ENCODE assay signal across 24 cellular contexts in the genomic region with DNA sequence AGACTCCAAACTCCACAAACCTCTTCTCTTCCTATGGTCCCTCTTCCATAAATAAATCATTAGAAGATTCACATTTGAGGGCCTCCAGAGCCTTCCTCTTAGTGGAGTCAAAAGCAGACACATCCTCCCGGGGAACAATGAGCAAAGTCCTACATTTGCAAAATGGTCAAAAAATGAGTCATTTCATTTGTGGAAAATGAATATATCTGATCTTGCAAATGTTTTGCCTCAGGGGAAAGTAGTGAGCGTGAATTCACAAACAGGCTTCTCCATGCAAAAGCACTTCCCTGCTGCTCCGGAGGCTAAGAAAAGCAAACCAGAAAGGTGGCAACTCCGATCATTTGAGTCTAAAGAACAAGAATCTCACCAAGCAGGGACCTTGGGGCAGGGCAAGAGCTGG.
DNase-seq lines count a peak whose midpoint lies in the region; ATAC-seq, FAIRE-seq and TF ChIP-seq lines count a peak whose summit lies in the region.
"Had no signal": no experiment of that assay in that cellular context is flagged by ENCODE, and none has a peak within 500 bp of the region (broad histone marks: within the 10 kb centered on the region; RNA-seq: fewer than 3 reads in every experiment).

No MANE protein-coding gene starts in this region.

- ATAC-seq in A549 (no peak), right cardiac atrium (no peak)
- ATAC-seq: activated naive CD8-positive, alpha-beta T cell treated with anti-CD3 and anti-CD28 coated beads, Interleukin-2, amount 50 U/mL, for 24 hours had no signal

- intact Hi-C loops in right cardiac atrium (cut with DNase I) = no loop called here
- intact Hi-C loops in stomach (cut with DNase I; ENCODE audit: low total_unique reads) = no loop called here

- peaks cover 16% of the 10 kb centered on the region for H3K4me1 Mint-ChIP-seq in HFFc6 (ENCODE audit: low read depth)
- H3K4me1 Mint-ChIP-seq: activated naive CD8-positive, alpha-beta T cell treated with anti-CD3 and anti-CD28 coated beads, Interleukin-2, amount 50 U/mL, for 24 hours; CD8-positive, alpha-beta memory T cell had no signal

- H3K4me3 Mint-ChIP-seq in HFFc6 = no peak overlapping the region
- H3K4me3 Mint-ChIP-seq: activated naive CD8-positive, alpha-beta T cell treated with anti-CD3 and anti-CD28 coated beads, Interleukin-2, amount 50 U/mL, for 24 hours; CD8-positive, alpha-beta memory T cell; stimulated activated naive CD8-positive, alpha-beta T cell treated with anti-CD3 and anti-CD28 coated beads, Interleukin-15, Interleukin-2, amounts not matched to agents 100 ng/mL and 50 ng/mL, for 24 hours; T-helper 2 cell treated with Interferon-gamma antibody and Interleukin-4, amounts not matched to agents 5 μg/mL and 100 μg/mL, for 36 hours had no signal

- no peak for TF ChIP-seq CTCF in A549 (IDR thresholded peaks at IDR 0.05)
- TF ChIP-seq CTCF in HFFc6 (IDR thresholded peaks at IDR 0.05) = no peak
- TF ChIP-seq CTCF in stomach (IDR thresholded peaks at IDR 0.05) = no peak

- no peak overlapping the region for H3K9ac ChIP-seq in adipocyte (ENCODE audit: low read length)

- no peaks in the 10 kb centered on the region for H3K36me3 ChIP-seq in adipocyte (ENCODE audit: control insufficient read depth, insufficient read depth, low read length, severe bottlenecking)
- no peaks in the 10 kb centered on the region for H3K36me3 ChIP-seq in stomach
- H3K36me3 ChIP-seq: BE2C, brain microvascular endothelial cell, prostate gland, thyroid gland had no signal

- H3K27me3 ChIP-seq in adipocyte (replicated peaks; ENCODE audit: control insufficient read depth, insufficient read depth, low read length) (peaks cover 21% of the 10 kb centered on the region), right cardiac atrium (ENCODE audit: control insufficient read depth, insufficient read depth) (no peaks in the 10 kb centered on the region), stomach (no peaks in the 10 kb centered on the region)
- H3K27me3 ChIP-seq: BE2C, brain microvascular endothelial cell, thyroid gland had no signal

- in situ Hi-C loops in KBM-7 (cut with MboI; ENCODE audit: low pct_unique_long_range_greater_than_20kb, low sequenced_read_pairs) = no loop called here

- H3K9me3 ChIP-seq in A549 (no peaks in the 10 kb centered on the region; the same call in 1 of the 3 replicates), adipocyte (ENCODE audit: control insufficient read depth, low read length) (peaks cover 14% of the 10 kb centered on the region), right cardiac atrium (ENCODE audit: control insufficient read depth, low read length) (no peaks in the 10 kb centered on the region), stomach (peaks cover 4 to 23% (median 19%) of the 10 kb centered on the region in 4 donors)
- H3K9me3 ChIP-seq: BE2C, prostate gland, thyroid gland had no signal

- H3K27ac ChIP-seq in A549 (no peak overlapping the region), right cardiac atrium (ENCODE audit: low read length) (no peak overlapping the region), stomach (no peak overlapping the region)
- H3K27ac ChIP-seq: brain microvascular endothelial cell, prostate gland, thyroid gland had no signal

- H3K27me3 Mint-ChIP-seq in HFFc6 (ENCODE audit: insufficient read depth) = peaks cover 21% of the 10 kb centered on the region

- CTCF ChIA-PET in A549 (lab: Yijun Ruan, JAX) = interaction anchor here (1.5 kb wide), 2 partner anchors 33 to 157 kb away, joined by 3 read pairs; no protein-coding TSS in a partner anchor

- DNase-seq in A549 (ENCODE audit: low read depth in 1 of 2, low spot score in 1 of 2) (no peak), HFFc6 (peak; percentile 60), adipocyte (ENCODE audit: low read depth) (peak; percentile 55), foreskin melanocyte (peak; percentile 48), NCI-H2171 (lab: John Stamatoyannopoulos, UW) (no peak), right cardiac atrium (no peak), stomach (no peak), KBM-7 (no peak)
- DNase-seq: activated CD4-positive, alpha-beta T cell treated with anti-CD3 and anti-CD28 coated beads for 4 hours; activated CD8-positive, alpha-beta memory T cell treated with anti-CD3 and anti-CD28 coated beads for 24 hours; activated effector memory CD4-positive, alpha-beta T cell treated with anti-CD3 and anti-CD28 coated beads, Interleukin-2, amount 50 U/mL, for 16 hours; activated naive CD8-positive, alpha-beta T cell treated with anti-CD3 and anti-CD28 coated beads, Interleukin-2, amount 50 U/mL, for 24 hours; BE2C; brain microvascular endothelial cell; CD8-positive, alpha-beta memory T cell; DMS53; effector CD4-positive, alpha-beta T cell; KG1; NCI-H2081; NCI-H774; thyroid gland had no signal

- TF ChIP-seq EP300 in A549 (IDR thresholded peaks at IDR 0.05) (no peak), stomach (IDR thresholded peaks at IDR 0.05) (no peak)

- peaks cover 17% of the 10 kb centered on the region for H3K9me3 Mint-ChIP-seq in HFFc6

- POLR2A ChIA-PET in A549 (lab: Yijun Ruan, JAX) = no interaction called here

- FAIRE-seq in A549 (lab: Jason Lieb, UNC) = no peak

- H3K4me2 ChIP-seq in A549 = peak overlapping the region; percentile 13; the same call in 1 of the 3 replicates

- H3K27ac Mint-ChIP-seq in HFFc6 = no peak overlapping the region
- H3K27ac Mint-ChIP-seq: activated naive CD8-positive, alpha-beta T cell treated with anti-CD3 and anti-CD28 coated beads, Interleukin-2, amount 50 U/mL, for 24 hours; CD8-positive, alpha-beta memory T cell; stimulated activated naive CD8-positive, alpha-beta T cell treated with anti-CD3 and anti-CD28 coated beads, Interleukin-15, Interleukin-2, amounts not matched to agents 100 ng/mL and 50 ng/mL, for 24 hours; T-helper 2 cell treated with Interferon-gamma antibody and Interleukin-4, amounts not matched to agents 5 μg/mL and 100 μg/mL, for 36 hours had no signal

- H3K4me1 ChIP-seq in A549 (peaks cover 15% of the 10 kb centered on the region), adipocyte (ENCODE audit: control insufficient read depth, insufficient read depth, low read length) (no peaks in the 10 kb centered on the region), right cardiac atrium (ENCODE audit: control insufficient read depth, insufficient read depth, low read length) (no peaks in the 10 kb centered on the region), stomach (no peaks in the 10 kb centered on the region)
- H3K4me1 ChIP-seq: BE2C, prostate gland had no signal

- TF ChIP-seq POLR2A in A549 (IDR thresholded peaks at IDR 0.05; ENCODE audit: low read length) = no peak
- TF ChIP-seq POLR2A in stomach (IDR thresholded peaks at IDR 0.05) = no peak

- 53% methylated on average over 4 of the region's 4 CpGs for WGBS in A549 (ENCODE audit: missing lambda C conversion rate)
- 84% methylated on average over 4 of the region's 4 CpGs for WGBS in right cardiac atrium
- 71 to 83% (median 81%) methylated on average over 4 of the region's 4 CpGs for WGBS in stomach, 5 donors

- H3K36me3 Mint-ChIP-seq in HFFc6 (ENCODE audit: low read depth) = peaks cover 10% of the 10 kb centered on the region; the same call in 1 of the 2 replicates

- TF ChIP-seq RAD21 in A549 (conservative IDR thresholded peaks at IDR 0.05 in 1 of 2, IDR thresholded peaks at IDR 0.05 in 1 of 2) = no peak

- no peak overlapping the region for H3K4me3 ChIP-seq in A549
- no peak overlapping the region for H3K4me3 ChIP-seq in adipocyte (ENCODE audit: low read length)
- no peak overlapping the region for H3K4me3 ChIP-seq in right cardiac atrium (ENCODE audit: low read length)
- H3K4me3 ChIP-seq in stomach = no peak overlapping the region
- H3K4me3 ChIP-seq: prostate gland, thyroid gland had no signal

TF ChIP-seq in A549, 52 proteins besides CTCF, POLR2A, EP300 and RAD21:
- TF ChIP-seq EHMT2 (IDR thresholded peaks at IDR 0.05; ENCODE audit: low read depth) = no peak

Comparison
In these comparisons a context has a peak if more than half of its experiments do, and no peak if none do; other contexts are left out.
1. DNase-seq: peak in HFFc6 (single experiment), adipocyte (single experiment) and foreskin melanocyte (single experiment); none in A549 (0 of 2), NCI-H2171 (single experiment), right cardiac atrium (0 of 3), stomach (single experiment) and KBM-7 (single experiment).